ENCODE assay signal across 1 cellular context in the genomic region with DNA sequence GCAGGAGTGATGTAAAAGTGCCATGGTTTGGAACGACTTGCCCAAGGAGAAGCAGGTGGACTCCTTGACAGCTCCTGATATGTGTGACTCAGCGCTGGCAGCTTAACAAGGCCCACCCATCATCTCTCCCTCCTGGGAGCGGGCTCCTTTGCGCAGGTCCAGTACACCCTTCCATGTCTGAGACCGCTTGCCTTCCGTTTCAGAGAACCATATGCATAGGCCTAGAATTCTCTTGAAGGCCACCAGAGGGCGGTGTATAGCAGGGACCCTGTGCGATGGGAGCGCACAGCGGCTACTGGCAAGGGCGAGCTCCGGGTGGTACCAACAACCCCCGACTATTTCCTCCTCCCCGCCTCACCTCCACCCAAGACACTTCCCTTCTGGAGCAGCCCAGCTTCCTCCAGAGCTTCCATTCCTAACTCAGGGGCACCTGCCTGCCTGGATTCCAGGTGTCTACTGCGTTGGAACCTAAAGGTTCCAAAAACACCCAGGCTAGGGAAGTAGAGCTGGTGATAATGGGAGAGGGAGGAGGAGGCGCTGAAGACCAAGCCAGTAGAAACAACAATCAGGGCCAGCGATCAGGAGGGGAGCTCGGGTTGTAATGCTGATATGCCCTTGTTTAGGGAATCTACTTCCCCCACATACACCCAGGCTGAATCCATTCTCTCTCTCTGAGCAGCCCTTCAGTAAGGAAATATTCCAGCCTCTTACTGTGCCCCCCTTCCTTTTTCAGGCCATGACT.
TF ChIP-seq lines count a peak whose summit lies in the region.

No MANE protein-coding gene starts in this region.

TF ChIP-seq in K562, 482 proteins besides CTCF, POLR2A, EP300 and RAD21 (continues in another document):
- TF ChIP-seq ZNF668 (CRISPR knock-in tag; IDR thresholded peaks at IDR 0.05) (no peak), DDX20 (tag; IDR thresholded peaks at IDR 0.05; ENCODE audit: low read depth) (no peak), BRD4 (IDR thresholded peaks at IDR 0.05) (no peak), ATF7 (IDR thresholded peaks at IDR 0.05) (peak; percentile 75), MTF1 (CRISPR knock-in tag; IDR thresholded peaks at IDR 0.05; ENCODE audit: borderline replicate concordance) (no peak), MEIS2 (IDR thresholded peaks at IDR 0.05; ENCODE audit: partially characterized antibody) (peak; percentile 89), ETV1 (tag; conservative IDR thresholded peaks at IDR 0.05; ENCODE audit: low read depth) (no peak; the same call in 1 of the 2 replicates), TGIF2 (CRISPR knock-in tag; IDR thresholded peaks at IDR 0.05) (no peak), U2AF1 (optimal IDR thresholded peaks at IDR 0.05; ENCODE audit: low read depth, low read length) (no peak), ARID1B (IDR thresholded peaks at IDR 0.05) (peak; percentile 34; the same call in 1 of the 2 replicates), CBX5 (IDR thresholded peaks at IDR 0.05; ENCODE audit: borderline replicate concordance, low read depth) (no peak), EWSR1 (IDR thresholded peaks at IDR 0.05; ENCODE audit: borderline replicate concordance, low read depth, partially characterized antibody) (no peak), ZBTB8A (IDR thresholded peaks at IDR 0.05; ENCODE audit: partially characterized antibody) (no peak), ARNT (IDR thresholded peaks at IDR 0.05) (no peak), STAT5B (CRISPR knock-in tag; IDR thresholded peaks at IDR 0.05) (no peak), RBM17 (IDR thresholded peaks at IDR 0.05; ENCODE audit: borderline replicate concordance, low read depth, low read length) (no peak), HMG20B (CRISPR knock-in tag; IDR thresholded peaks at IDR 0.05) (no peak), XRCC4 (IDR thresholded peaks at IDR 0.05; ENCODE audit: extremely low read depth, insufficient read depth, insufficient read length) (no peak), XRCC3 (IDR thresholded peaks at IDR 0.05) (no peak), NFRKB (IDR thresholded peaks at IDR 0.05; ENCODE audit: low read depth) (0 out of 2 replicates have a peak, but pooled peaks have one; percentile 32), SMAD3 (CRISPR knock-in tag; conservative IDR thresholded peaks at IDR 0.05) (no peak), ZBTB1 (CRISPR knock-in tag; IDR thresholded peaks at IDR 0.05; ENCODE audit: borderline replicate concordance, low read depth) (no peak), RHOXF2B (CRISPR knock-in tag; conservative IDR thresholded peaks at IDR 0.05) (no peak), NONO (IDR thresholded peaks at IDR 0.05; ENCODE audit: low read depth in 2 of 2, low read length in 1 of 2) (peak in 1 of 2 experiments; percentile 12; a peak in 1 of 4 replicates), ZNF134 (CRISPR knock-in tag; conservative IDR thresholded peaks at IDR 0.05) (no peak), PHB (CRISPR knock-in tag; IDR thresholded peaks at IDR 0.05) (no peak), ZKSCAN8 (CRISPR knock-in tag; IDR thresholded peaks at IDR 0.05) (no peak), KDM5B (IDR thresholded peaks at IDR 0.05; ENCODE audit: insufficient replicate concordance, low read depth, low read length) (peak; percentile 41), RCOR1 (IDR thresholded peaks at IDR 0.05; ENCODE audit: borderline replicate concordance in 1 of 2, low read depth in 2 of 2, low read length in 2 of 2) (peak in 1 of 2 experiments; percentile 21; a peak in 3 of 4 replicates), FOXK2 (conservative IDR thresholded peaks at IDR 0.05 in 1 of 2, IDR thresholded peaks at IDR 0.05 in 1 of 2; ENCODE audit: low read depth in 2 of 2) (peak in 1 of 2 experiments; percentile 9; a peak in 1 of 4 replicates), TBL1XR1 (IDR thresholded peaks at IDR 0.05; ENCODE audit: low read length in 2 of 2) (peak in 1 of 2 experiments; percentile 71; a peak in 1 of 4 replicates), CBFA2T3 (IDR thresholded peaks at IDR 0.05) (peak; percentile 35; the same call in 1 of the 2 replicates), BRF1 (IDR thresholded peaks at IDR 0.05; ENCODE audit: borderline replicate concordance, extremely low read depth, insufficient read length) (no peak), L3MBTL2 (IDR thresholded peaks at IDR 0.05) (peak; percentile 56), GATAD2B (IDR thresholded peaks at IDR 0.05; ENCODE audit: borderline replicate concordance) (peak; percentile 45; the same call in 1 of the 2 replicates)
- TF ChIP-seq, protein P1, sequence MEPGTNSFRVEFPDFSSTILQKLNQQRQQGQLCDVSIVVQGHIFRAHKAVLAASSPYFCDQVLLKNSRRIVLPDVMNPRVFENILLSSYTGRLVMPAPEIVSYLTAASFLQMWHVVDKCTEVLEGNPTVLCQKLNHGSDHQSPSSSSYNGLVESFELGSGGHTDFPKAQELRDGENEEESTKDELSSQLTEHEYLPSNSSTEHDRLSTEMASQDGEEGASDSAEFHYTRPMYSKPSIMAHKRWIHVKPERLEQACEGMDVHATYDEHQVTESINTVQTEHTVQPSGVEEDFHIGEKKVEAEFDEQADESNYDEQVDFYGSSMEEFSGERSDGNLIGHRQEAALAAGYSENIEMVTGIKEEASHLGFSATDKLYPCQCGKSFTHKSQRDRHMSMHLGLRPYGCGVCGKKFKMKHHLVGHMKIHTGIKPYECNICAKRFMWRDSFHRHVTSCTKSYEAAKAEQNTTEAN (CRISPR knock-in tag; IDR thresholded peaks at IDR 0.05) = no peak
- TF ChIP-seq, protein P2, sequence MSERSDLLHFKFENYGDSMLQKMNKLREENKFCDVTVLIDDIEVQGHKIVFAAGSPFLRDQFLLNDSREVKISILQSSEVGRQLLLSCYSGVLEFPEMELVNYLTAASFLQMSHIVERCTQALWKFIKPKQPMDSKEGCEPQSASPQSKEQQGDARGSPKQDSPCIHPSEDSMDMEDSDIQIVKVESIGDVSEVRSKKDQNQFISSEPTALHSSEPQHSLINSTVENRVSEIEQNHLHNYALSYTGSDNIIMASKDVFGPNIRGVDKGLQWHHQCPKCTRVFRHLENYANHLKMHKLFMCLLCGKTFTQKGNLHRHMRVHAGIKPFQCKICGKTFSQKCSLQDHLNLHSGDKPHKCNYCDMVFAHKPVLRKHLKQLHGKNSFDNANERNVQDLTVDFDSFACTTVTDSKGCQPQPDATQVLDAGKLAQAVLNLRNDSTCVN (CRISPR knock-in tag; IDR thresholded peaks at IDR 0.05) = 0 out of 2 replicates have a peak, but pooled peaks have one; percentile 43
- TF ChIP-seq, protein P3, sequence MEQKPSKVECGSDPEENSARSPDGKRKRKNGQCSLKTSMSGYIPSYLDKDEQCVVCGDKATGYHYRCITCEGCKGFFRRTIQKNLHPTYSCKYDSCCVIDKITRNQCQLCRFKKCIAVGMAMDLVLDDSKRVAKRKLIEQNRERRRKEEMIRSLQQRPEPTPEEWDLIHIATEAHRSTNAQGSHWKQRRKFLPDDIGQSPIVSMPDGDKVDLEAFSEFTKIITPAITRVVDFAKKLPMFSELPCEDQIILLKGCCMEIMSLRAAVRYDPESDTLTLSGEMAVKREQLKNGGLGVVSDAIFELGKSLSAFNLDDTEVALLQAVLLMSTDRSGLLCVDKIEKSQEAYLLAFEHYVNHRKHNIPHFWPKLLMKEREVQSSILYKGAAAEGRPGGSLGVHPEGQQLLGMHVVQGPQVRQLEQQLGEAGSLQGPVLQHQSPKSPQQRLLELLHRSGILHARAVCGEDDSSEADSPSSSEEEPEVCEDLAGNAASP (IDR thresholded peaks at IDR 0.05) = no peak
- TF ChIP-seq, protein P4, sequence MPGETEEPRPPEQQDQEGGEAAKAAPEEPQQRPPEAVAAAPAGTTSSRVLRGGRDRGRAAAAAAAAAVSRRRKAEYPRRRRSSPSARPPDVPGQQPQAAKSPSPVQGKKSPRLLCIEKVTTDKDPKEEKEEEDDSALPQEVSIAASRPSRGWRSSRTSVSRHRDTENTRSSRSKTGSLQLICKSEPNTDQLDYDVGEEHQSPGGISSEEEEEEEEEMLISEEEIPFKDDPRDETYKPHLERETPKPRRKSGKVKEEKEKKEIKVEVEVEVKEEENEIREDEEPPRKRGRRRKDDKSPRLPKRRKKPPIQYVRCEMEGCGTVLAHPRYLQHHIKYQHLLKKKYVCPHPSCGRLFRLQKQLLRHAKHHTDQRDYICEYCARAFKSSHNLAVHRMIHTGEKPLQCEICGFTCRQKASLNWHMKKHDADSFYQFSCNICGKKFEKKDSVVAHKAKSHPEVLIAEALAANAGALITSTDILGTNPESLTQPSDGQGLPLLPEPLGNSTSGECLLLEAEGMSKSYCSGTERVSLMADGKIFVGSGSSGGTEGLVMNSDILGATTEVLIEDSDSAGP (CRISPR knock-in tag; IDR thresholded peaks at IDR 0.05) = no peak
- TF ChIP-seq, protein P5, sequence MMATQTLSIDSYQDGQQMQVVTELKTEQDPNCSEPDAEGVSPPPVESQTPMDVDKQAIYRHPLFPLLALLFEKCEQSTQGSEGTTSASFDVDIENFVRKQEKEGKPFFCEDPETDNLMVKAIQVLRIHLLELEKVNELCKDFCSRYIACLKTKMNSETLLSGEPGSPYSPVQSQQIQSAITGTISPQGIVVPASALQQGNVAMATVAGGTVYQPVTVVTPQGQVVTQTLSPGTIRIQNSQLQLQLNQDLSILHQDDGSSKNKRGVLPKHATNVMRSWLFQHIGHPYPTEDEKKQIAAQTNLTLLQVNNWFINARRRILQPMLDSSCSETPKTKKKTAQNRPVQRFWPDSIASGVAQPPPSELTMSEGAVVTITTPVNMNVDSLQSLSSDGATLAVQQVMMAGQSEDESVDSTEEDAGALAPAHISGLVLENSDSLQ (IDR thresholded peaks at IDR 0.05) = peak; percentile 82
- TF ChIP-seq, protein P6, sequence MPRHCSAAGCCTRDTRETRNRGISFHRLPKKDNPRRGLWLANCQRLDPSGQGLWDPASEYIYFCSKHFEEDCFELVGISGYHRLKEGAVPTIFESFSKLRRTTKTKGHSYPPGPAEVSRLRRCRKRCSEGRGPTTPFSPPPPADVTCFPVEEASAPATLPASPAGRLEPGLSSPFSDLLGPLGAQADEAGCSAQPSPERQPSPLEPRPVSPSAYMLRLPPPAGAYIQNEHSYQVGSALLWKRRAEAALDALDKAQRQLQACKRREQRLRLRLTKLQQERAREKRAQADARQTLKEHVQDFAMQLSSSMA (CRISPR knock-in tag; IDR thresholded peaks at IDR 0.05) = no peak
- TF ChIP-seq, protein P7, sequence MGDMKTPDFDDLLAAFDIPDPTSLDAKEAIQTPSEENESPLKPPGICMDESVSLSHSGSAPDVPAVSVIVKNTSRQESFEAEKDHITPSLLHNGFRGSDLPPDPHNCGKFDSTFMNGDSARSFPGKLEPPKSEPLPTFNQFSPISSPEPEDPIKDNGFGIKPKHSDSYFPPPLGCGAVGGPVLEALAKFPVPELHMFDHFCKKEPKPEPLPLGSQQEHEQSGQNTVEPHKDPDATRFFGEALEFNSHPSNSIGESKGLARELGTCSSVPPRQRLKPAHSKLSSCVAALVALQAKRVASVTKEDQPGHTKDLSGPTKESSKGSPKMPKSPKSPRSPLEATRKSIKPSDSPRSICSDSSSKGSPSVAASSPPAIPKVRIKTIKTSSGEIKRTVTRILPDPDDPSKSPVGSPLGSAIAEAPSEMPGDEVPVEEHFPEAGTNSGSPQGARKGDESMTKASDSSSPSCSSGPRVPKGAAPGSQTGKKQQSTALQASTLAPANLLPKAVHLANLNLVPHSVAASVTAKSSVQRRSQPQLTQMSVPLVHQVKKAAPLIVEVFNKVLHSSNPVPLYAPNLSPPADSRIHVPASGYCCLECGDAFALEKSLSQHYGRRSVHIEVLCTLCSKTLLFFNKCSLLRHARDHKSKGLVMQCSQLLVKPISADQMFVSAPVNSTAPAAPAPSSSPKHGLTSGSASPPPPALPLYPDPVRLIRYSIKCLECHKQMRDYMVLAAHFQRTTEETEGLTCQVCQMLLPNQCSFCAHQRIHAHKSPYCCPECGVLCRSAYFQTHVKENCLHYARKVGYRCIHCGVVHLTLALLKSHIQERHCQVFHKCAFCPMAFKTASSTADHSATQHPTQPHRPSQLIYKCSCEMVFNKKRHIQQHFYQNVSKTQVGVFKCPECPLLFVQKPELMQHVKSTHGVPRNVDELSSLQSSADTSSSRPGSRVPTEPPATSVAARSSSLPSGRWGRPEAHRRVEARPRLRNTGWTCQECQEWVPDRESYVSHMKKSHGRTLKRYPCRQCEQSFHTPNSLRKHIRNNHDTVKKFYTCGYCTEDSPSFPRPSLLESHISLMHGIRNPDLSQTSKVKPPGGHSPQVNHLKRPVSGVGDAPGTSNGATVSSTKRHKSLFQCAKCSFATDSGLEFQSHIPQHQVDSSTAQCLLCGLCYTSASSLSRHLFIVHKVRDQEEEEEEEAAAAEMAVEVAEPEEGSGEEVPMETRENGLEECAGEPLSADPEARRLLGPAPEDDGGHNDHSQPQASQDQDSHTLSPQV (IDR thresholded peaks at IDR 0.05) = peak; percentile 62
- TF ChIP-seq, protein P8, sequence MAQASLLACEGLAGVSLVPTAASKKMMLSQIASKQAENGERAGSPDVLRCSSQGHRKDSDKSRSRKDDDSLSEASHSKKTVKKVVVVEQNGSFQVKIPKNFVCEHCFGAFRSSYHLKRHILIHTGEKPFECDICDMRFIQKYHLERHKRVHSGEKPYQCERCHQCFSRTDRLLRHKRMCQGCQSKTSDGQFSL (CRISPR knock-in tag; IDR thresholded peaks at IDR 0.05) = 0 out of 2 replicates have a peak, but pooled peaks have one; percentile 11
- TF ChIP-seq, protein P8 (tag; IDR thresholded peaks at IDR 0.05) = no peak
- TF ChIP-seq, protein P9, sequence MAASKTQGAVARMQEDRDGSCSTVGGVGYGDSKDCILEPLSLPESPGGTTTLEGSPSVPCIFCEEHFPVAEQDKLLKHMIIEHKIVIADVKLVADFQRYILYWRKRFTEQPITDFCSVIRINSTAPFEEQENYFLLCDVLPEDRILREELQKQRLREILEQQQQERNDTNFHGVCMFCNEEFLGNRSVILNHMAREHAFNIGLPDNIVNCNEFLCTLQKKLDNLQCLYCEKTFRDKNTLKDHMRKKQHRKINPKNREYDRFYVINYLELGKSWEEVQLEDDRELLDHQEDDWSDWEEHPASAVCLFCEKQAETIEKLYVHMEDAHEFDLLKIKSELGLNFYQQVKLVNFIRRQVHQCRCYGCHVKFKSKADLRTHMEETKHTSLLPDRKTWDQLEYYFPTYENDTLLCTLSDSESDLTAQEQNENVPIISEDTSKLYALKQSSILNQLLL (CRISPR knock-in tag; IDR thresholded peaks at IDR 0.05; ENCODE audit: borderline replicate concordance) = no peak
- TF ChIP-seq, protein P10, sequence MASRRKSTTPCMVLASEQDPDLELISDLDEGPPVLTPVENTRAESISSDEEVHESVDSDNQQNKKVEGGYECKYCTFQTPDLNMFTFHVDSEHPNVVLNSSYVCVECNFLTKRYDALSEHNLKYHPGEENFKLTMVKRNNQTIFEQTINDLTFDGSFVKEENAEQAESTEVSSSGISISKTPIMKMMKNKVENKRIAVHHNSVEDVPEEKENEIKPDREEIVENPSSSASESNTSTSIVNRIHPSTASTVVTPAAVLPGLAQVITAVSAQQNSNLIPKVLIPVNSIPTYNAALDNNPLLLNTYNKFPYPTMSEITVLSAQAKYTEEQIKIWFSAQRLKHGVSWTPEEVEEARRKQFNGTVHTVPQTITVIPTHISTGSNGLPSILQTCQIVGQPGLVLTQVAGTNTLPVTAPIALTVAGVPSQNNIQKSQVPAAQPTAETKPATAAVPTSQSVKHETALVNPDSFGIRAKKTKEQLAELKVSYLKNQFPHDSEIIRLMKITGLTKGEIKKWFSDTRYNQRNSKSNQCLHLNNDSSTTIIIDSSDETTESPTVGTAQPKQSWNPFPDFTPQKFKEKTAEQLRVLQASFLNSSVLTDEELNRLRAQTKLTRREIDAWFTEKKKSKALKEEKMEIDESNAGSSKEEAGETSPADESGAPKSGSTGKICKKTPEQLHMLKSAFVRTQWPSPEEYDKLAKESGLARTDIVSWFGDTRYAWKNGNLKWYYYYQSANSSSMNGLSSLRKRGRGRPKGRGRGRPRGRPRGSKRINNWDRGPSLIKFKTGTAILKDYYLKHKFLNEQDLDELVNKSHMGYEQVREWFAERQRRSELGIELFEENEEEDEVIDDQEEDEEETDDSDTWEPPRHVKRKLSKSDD (conservative IDR thresholded peaks at IDR 0.05; ENCODE audit: low read length) = no peak
